ENCODE assay signal across 8 cellular contexts in genomic region chr10:130109796-130110235, GRCh38.
DNase-seq lines count a peak whose midpoint lies in the region; ATAC-seq, FAIRE-seq and TF ChIP-seq lines count a peak whose summit lies in the region.

No MANE protein-coding gene starts in this region.

- H3K36me3 ChIP-seq in subcutaneous abdominal adipose tissue (ENCODE audit: control insufficient read depth in 5 of 5, insufficient read depth in 5 of 5, low read length in 5 of 5), result peaks cover 0 to 5% (median 0%) of the 10 kb centered on the region in 5 donors

- no peaks in the 10 kb centered on the region for H3K9me3 ChIP-seq in subcutaneous abdominal adipose tissue (ENCODE audit: control insufficient read depth in 5 of 5, low read length in 5 of 5)

- peaks cover 25% of the 10 kb centered on the region for H3K9me3 Mint-ChIP-seq in nephron progenitor cell

- H3K27ac Mint-ChIP-seq in nephron progenitor cell, result peak overlapping the region; percentile 80

- FAIRE-seq in RCC 7860 (lab: Jason Lieb, UNC), result peak; percentile 54

- peaks cover 8 to 27% (median 22%) of the 10 kb centered on the region in 5 donors for H3K4me1 ChIP-seq in subcutaneous abdominal adipose tissue (ENCODE audit: control insufficient read depth in 5 of 5, insufficient read depth in 5 of 5, low read length in 5 of 5)

- no peak for ATAC-seq in HG02885 (IDR thresholded peaks at IDR 0.05; ENCODE audit: poor library complexity, unreplicated experiment)

- H3K27me3 ChIP-seq in subcutaneous abdominal adipose tissue (ENCODE audit: control insufficient read depth in 5 of 5, insufficient read depth in 4 of 5, low read length in 5 of 5), result no peaks in the 10 kb centered on the region

- peaks cover 32% of the 10 kb centered on the region for H3K36me3 Mint-ChIP-seq in nephron progenitor cell (ENCODE audit: low read depth)

- peaks cover 31% of the 10 kb centered on the region for H3K4me1 Mint-ChIP-seq in nephron progenitor cell

- peak overlapping the region; percentile 72 to 91 (median 80) for H3K9ac ChIP-seq in subcutaneous abdominal adipose tissue (ENCODE audit: low read length in 5 of 5)

- H3K27me3 Mint-ChIP-seq in nephron progenitor cell (ENCODE audit: low read depth, poor library complexity), result peaks cover 7% of the 10 kb centered on the region

- H3K4me3 ChIP-seq in subcutaneous abdominal adipose tissue (ENCODE audit: low read depth in 1 of 5, low read length in 5 of 5), result peak overlapping the region; percentile 77 to 96 (median 90)

- peak; percentile 89 for TF ChIP-seq CTCF in nephron progenitor cell (IDR thresholded peaks at IDR 0.05)

- DNase-seq in DMS79 treated with DMSO at 0.1 percent for 48 hours (lab: John Stamatoyannopoulos, UW) (peak; percentile 64), KG1 (lab: John Stamatoyannopoulos, UW) (peak; percentile 67), RCC 7860 (ENCODE audit: low spot score) (peak; percentile 70), fibroblast of the conjunctiva (ENCODE audit: low read depth) (peak; percentile 83), nephron progenitor cell (peak; percentile 79)
- DNase-seq in activated effector memory CD4-positive, alpha-beta T cell treated with anti-CD3 and anti-CD28 coated beads, Interleukin-2, amount 50 U/mL, for 16 hours, result peak; percentile 84

- peak overlapping the region; percentile 95 for H3K4me3 Mint-ChIP-seq in nephron progenitor cell

- H3K27ac ChIP-seq in subcutaneous abdominal adipose tissue (ENCODE audit: low read depth, low read length), result peak overlapping the region; percentile 93
